ENCODE assay signal across 11 cellular contexts in genomic region chr6:33075208-33075567, GRCh38. TPM values are rescaled to one million over a fixed set of nuclear protein-coding genes. Genes with fewer than 3 reads are reported as not detected.
A peak's percentile ranks its signal among the peaks of the same experiment; 100 is the strongest.
DNase-seq lines count a peak whose midpoint lies in the region; ATAC-seq, FAIRE-seq and TF ChIP-seq lines count a peak whose summit lies in the region.
"Had no signal": no experiment of that assay in that cellular context is flagged by ENCODE, and none has a peak within 500 bp of the region (broad histone marks: within the 10 kb centered on the region; RNA-seq: fewer than 3 reads in every experiment).

No MANE protein-coding gene starts in this region.

- peak overlapping the region; percentile 97 to 100 (median 99) for H3K27ac Mint-ChIP-seq in naive B cell

- peaks cover 55 to 61% (median 59%) of the 10 kb centered on the region in 3 donors for H3K4me1 Mint-ChIP-seq in naive B cell

- intact Hi-C loops in posterior vena cava (cut with DNase I): loop anchor here in 1 of 2 donors (5.0 kb wide), 1 partner anchor 58 kb away; no protein-coding TSS in a partner anchor

- DNase-seq in GM12892 (ENCODE audit: insufficient read length) (no peak), MM.1S (no peak), naive B cell (no peak), posterior vena cava (ENCODE audit: low spot score) (no peak), DMS53 (lab: John Stamatoyannopoulos, UW) (no peak), NCI-H1048 (lab: John Stamatoyannopoulos, UW) (no peak), foreskin keratinocyte (no peak)
- DNase-seq: amniotic stem cell, NCI-H146 had no signal

- H3K27me3 Mint-ChIP-seq in naive B cell: no peaks in the 10 kb centered on the region

- H4K20me1 ChIP-seq in MM.1S (ENCODE audit: insufficient read depth, low read length): no peaks in the 10 kb centered on the region

- TF ChIP-seq CTCF in MM.1S (IDR thresholded peaks at IDR 0.05; ENCODE audit: low read length): no peak
- TF ChIP-seq CTCF in foreskin keratinocyte (conservative IDR thresholded peaks at IDR 0.05): no peak

- no peaks in the 10 kb centered on the region for H3K9me3 Mint-ChIP-seq in naive B cell

- peak overlapping the region; percentile 67; the same call in 1 of the 2 replicates for H3K4me3 ChIP-seq in MM.1S (ENCODE audit: low read length)

- no peaks in the 10 kb centered on the region for H3K9me3 ChIP-seq in MM.1S (replicated peaks; ENCODE audit: insufficient read depth, low read length)

- peak; percentile 8 for ATAC-seq in GM21447 (IDR thresholded peaks at IDR 0.05; ENCODE audit: unreplicated experiment)
- peak in 1 of 2 donors; percentile 1 for ATAC-seq in naive B cell (ENCODE audit: low read depth in 2 of 2)
- no peak for ATAC-seq in foreskin keratinocyte

- H3K36me3 ChIP-seq in MM.1S (replicated peaks; ENCODE audit: insufficient read depth, low read length): no peaks in the 10 kb centered on the region

- peaks cover 48 to 59% of the 10 kb centered on the region in 2 donors for H3K36me3 Mint-ChIP-seq in naive B cell

- peaks cover 18% of the 10 kb centered on the region for H3K4me1 ChIP-seq in MM.1S (ENCODE audit: low read length)
- H3K4me1 ChIP-seq in foreskin keratinocyte: no peaks in the 10 kb centered on the region

- peak overlapping the region; percentile 92 to 100 (median 96) for H3K4me3 Mint-ChIP-seq in naive B cell

- H3K27ac ChIP-seq in MM.1S (ENCODE audit: low read length): peak overlapping the region; percentile 17; the same call in 1 of the 2 replicates
- no peak overlapping the region for H3K27ac ChIP-seq in foreskin keratinocyte

- H3K4me2 ChIP-seq in MM.1S (ENCODE audit: low read depth, low read length): peak overlapping the region; percentile 86

- H3K9me2 ChIP-seq in MM.1S (replicated peaks; ENCODE audit: insufficient read depth, low read length): no peaks in the 10 kb centered on the region

- H3K9ac ChIP-seq in MM.1S (ENCODE audit: low read length): no peak overlapping the region

- H3F3A ChIP-seq in MM.1S (ENCODE audit: insufficient read depth, low read length): no peaks in the 10 kb centered on the region

- H3K27me3 ChIP-seq in MM.1S (replicated peaks; ENCODE audit: insufficient read depth, low read length) (no peaks in the 10 kb centered on the region), foreskin keratinocyte (peaks cover 78% of the 10 kb centered on the region)

- TF ChIP-seq POLR2A in GM12892 (IDR thresholded peaks at IDR 0.05; ENCODE audit: low read depth, low read length): no peak

- peak; percentile 95 for FAIRE-seq in GM12892 (lab: Jason Lieb, UNC)

- H3K79me2 ChIP-seq in MM.1S (ENCODE audit: low read length): no peaks in the 10 kb centered on the region

- H2AFZ ChIP-seq in MM.1S (ENCODE audit: low read length): peak overlapping the region; percentile 63

RNA-seq across cellular contexts. Expression of gene HLA-DPB1, which starts 0.6 kb away (rescaled TPM):
- polyA plus RNA-seq in GM12892 (2012; ENCODE audit: missing spikeins): 455 TPM
- polyA plus RNA-seq in naive B cell (ENCODE audit: low read depth in 6 of 6) (1,000 to 10,000 TPM; 1,951 to 3,267 (median 2,600) TPM), foreskin keratinocyte (3.7 TPM in 1 of 2 replicates, not detected in the other)
- total RNA-seq in posterior vena cava (10 to 100 TPM; 37.4 to 63.9 TPM), foreskin keratinocyte (2.7 TPM in 1 of 2 replicates, not detected in the other)
- total RNA-seq: G401 had no signal

RNA-seq across cellular contexts. Expression of gene HLA-DPA1, which starts 1.7 kb away (rescaled TPM):
- 1,233 TPM for polyA plus RNA-seq in GM12892 (2012; ENCODE audit: missing spikeins)
- 1,000 to 10,000 TPM; 2,534 to 3,526 (median 2,823) TPM for polyA plus RNA-seq in naive B cell (ENCODE audit: low read depth in 6 of 6)
- 10 to 100 TPM; 44.4 to 84.9 TPM for total RNA-seq in posterior vena cava
- 0.46 TPM in 1 of 2 replicates, not detected in the other for total RNA-seq in foreskin keratinocyte
- polyA plus RNA-seq in foreskin keratinocyte: 0.03 and 0.81 TPM in 2 replicates
- total RNA-seq: G401 had no signal

Comparison
In these comparisons a context has a peak if more than half of its experiments do, and no peak if none do; other contexts are left out.
1. RNA of gene HLA-DPB1, which starts 0.6 kb away (total RNA-seq): 37.4 to 63.9 TPM in posterior vena cava; 2.7 TPM in foreskin keratinocyte; every median in the first group is over 10 times any median in the second.
2. RNA of gene HLA-DPA1, which starts 1.7 kb away (total RNA-seq): 44.4 to 84.9 TPM in posterior vena cava; 0.46 TPM in foreskin keratinocyte; every median in the first group is over 10 times any median in the second.